Comparison of ENCODE assay signal across 21 cellular contexts in genomic region chr5:1229023-1229422, GRCh38. TPM values are rescaled to one million over a fixed set of nuclear protein-coding genes. Genes with fewer than 3 reads are reported as not detected.
"Had no signal": no experiment of that assay in that cellular context is flagged by ENCODE, and none has a peak within 500 bp of the region (broad histone marks: within the 10 kb centered on the region; RNA-seq: fewer than 3 reads in every experiment).

No MANE protein-coding gene starts in this region.

RNA-seq across cellular contexts. Expression of gene SLC6A18, which starts 3.8 kb away (rescaled TPM):
- total RNA-seq: kidney; left lung; liver; lower lobe of right lung; mammary epithelial cell; mucosa of gallbladder; naive thymus-derived CD8-positive, alpha-beta T cell; omental fat pad; ovary; progenitor cell of endocrine pancreas; pulmonary artery endothelial cell; renal cortical epithelial cell; right atrium auricular region; right lobe of liver; skeletal muscle tissue; smooth muscle cell; subcutaneous adipose tissue; suprapubic skin; thoracic aorta; upper lobe of right lung had no signal
- polyA plus RNA-seq: immature natural killer cell; liver; mammary epithelial cell; naive thymus-derived CD8-positive, alpha-beta T cell; ovary; smooth muscle cell had no signal

RNA-seq across cellular contexts. Expression of gene SLC6A19, which starts 27.6 kb away (rescaled TPM):
- total RNA-seq: left lung; lower lobe of right lung; mammary epithelial cell; naive thymus-derived CD8-positive, alpha-beta T cell; omental fat pad; pulmonary artery endothelial cell; renal cortical epithelial cell; right atrium auricular region; smooth muscle cell; subcutaneous adipose tissue; thoracic aorta; upper lobe of right lung had no signal
- polyA plus RNA-seq: immature natural killer cell; mammary epithelial cell; naive thymus-derived CD8-positive, alpha-beta T cell; ovary; smooth muscle cell had no signal
